ENCODE assay signal across 9 cellular contexts in the genomic region with DNA sequence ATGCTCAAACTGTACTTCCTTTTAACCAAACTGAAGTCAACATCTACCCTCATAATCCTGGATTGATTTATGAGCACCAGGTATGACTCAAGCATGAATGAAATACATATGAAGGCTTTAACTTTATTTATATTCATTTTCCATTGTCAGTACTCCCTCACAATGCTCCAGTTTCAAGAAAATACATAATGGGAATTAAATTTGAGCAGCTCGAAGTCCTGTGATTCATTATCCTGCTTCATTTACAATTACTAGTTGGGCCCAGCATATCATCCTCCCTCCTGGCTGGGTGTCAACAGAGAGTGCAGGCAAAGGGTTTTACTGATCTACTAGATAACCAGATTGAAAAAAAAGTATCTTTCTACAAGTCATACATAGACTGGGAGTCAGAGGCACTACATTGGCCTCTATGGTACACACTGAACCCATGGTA. TPM values are rescaled to one million over a fixed set of nuclear protein-coding genes. Genes with fewer than 3 reads are reported as not detected.
DNase-seq lines count a peak whose midpoint lies in the region; ATAC-seq and TF ChIP-seq lines count a peak whose summit lies in the region.
"Had no signal": no experiment of that assay in that cellular context is flagged by ENCODE, and none has a peak within 500 bp of the region (broad histone marks: within the 10 kb centered on the region; RNA-seq: fewer than 3 reads in every experiment).

No MANE protein-coding gene starts in this region.

- no peaks in the 10 kb centered on the region for H3K36me3 Mint-ChIP-seq in endodermal cell (ENCODE audit: low read depth)

- H3K27me3 Mint-ChIP-seq in endodermal cell (ENCODE audit: insufficient read depth) = peaks cover 46% of the 10 kb centered on the region

- H3K9me3 ChIP-seq in RWPE2 (ENCODE audit: severe bottlenecking) (no peaks in the 10 kb centered on the region), esophagus (ENCODE audit: control insufficient read depth in 2 of 2, insufficient read depth in 1 of 2, low read depth in 1 of 2, low read length in 1 of 2) (no peaks in the 10 kb centered on the region), endodermal cell (ENCODE audit: control insufficient read depth, low read length) (no peaks in the 10 kb centered on the region)

- DNase-seq in EH (ENCODE audit: low read depth) = peak; percentile 45
- no peak for DNase-seq in RWPE2 (ENCODE audit: low spot score)
- DNase-seq in retinal pigment epithelial cell (ENCODE audit: low read depth) = peak; percentile 15
- no peak for DNase-seq in endodermal cell
- DNase-seq in DMS79 treated with DMSO at 0.1 percent for 48 hours (lab: John Stamatoyannopoulos, UW) = no peak
- DNase-seq: NCI-H1694 treated with DMSO at 0.1 percent for 48 hours had no signal

- peak; percentile 47 for ATAC-seq in RWPE2 (ENCODE audit: low read depth)
- ATAC-seq in GM18867 (IDR thresholded peaks at IDR 0.05; ENCODE audit: unreplicated experiment) = no peak
- ATAC-seq in HG03135 (IDR thresholded peaks at IDR 0.05; ENCODE audit: unreplicated experiment) = no peak

- H3K27me3 ChIP-seq in RWPE2 (ENCODE audit: insufficient read depth, poor library complexity, severe bottlenecking) = no peaks in the 10 kb centered on the region
- H3K27me3 ChIP-seq in esophagus (ENCODE audit: control insufficient read depth in 1 of 2, insufficient read depth in 2 of 2, low read length in 2 of 2) = no peaks in the 10 kb centered on the region
- peaks cover 57% of the 10 kb centered on the region for H3K27me3 ChIP-seq in endodermal cell (ENCODE audit: control insufficient read depth, insufficient read depth, low read length, poor library complexity, severe bottlenecking)

- no peak overlapping the region for H3K27ac Mint-ChIP-seq in endodermal cell

- no peak overlapping the region for H3K4me3 Mint-ChIP-seq in endodermal cell

- no peaks in the 10 kb centered on the region for H3K4me1 ChIP-seq in RWPE2 (ENCODE audit: insufficient read depth, poor library complexity, severe bottlenecking)
- H3K4me1 ChIP-seq in esophagus (ENCODE audit: control insufficient read depth in 2 of 2, insufficient read depth in 2 of 2, low read length in 1 of 2) = no peaks in the 10 kb centered on the region
- no peaks in the 10 kb centered on the region for H3K4me1 ChIP-seq in endodermal cell (ENCODE audit: control insufficient read depth, insufficient read depth, low read length)

- H3K9me3 Mint-ChIP-seq in endodermal cell = no peaks in the 10 kb centered on the region

- no peak overlapping the region for H3K9ac ChIP-seq in endodermal cell (ENCODE audit: extremely low read depth, low read length, poor library complexity, severe bottlenecking)

- WGBS in esophagus, 2 donors = 17 to 27% methylated on average over 1 of the region's 1 CpG
- 89 to 100% methylated on average over 1 of the region's 1 CpG for WGBS in endodermal cell (ENCODE audit: insufficient coverage in 1 of 2, insufficient read length in 1 of 2), 2 experiments

- H3K4me1 Mint-ChIP-seq in endodermal cell = peaks cover 10% of the 10 kb centered on the region

- H3K27ac ChIP-seq in RWPE2 (ENCODE audit: poor library complexity, severe bottlenecking) (no peak overlapping the region), esophagus (ENCODE audit: low read depth in 2 of 2, low read length in 1 of 2) (peak overlapping the region; percentile 68 to 75), endodermal cell (ENCODE audit: low read depth, low read length) (no peak overlapping the region)

- peaks cover 60% of the 10 kb centered on the region for H3K36me3 ChIP-seq in RWPE2 (ENCODE audit: low read depth)
- H3K36me3 ChIP-seq in esophagus (ENCODE audit: control insufficient read depth in 2 of 2, insufficient read depth in 2 of 2, low read length in 1 of 2) = peaks cover 0 to 5% of the 10 kb centered on the region in 2 donors
- H3K36me3 ChIP-seq in endodermal cell (ENCODE audit: control insufficient read depth, insufficient read depth, low read length) = no peaks in the 10 kb centered on the region

- H3K4me3 ChIP-seq in RWPE2 (ENCODE audit: severe bottlenecking) = no peak overlapping the region
- no peak overlapping the region for H3K4me3 ChIP-seq in esophagus (ENCODE audit: low read depth in 1 of 2, low read length in 2 of 2)
- no peak overlapping the region for H3K4me3 ChIP-seq in retinal pigment epithelial cell (ENCODE audit: low read length)
- no peak overlapping the region for H3K4me3 ChIP-seq in endodermal cell (ENCODE audit: low read length)

- TF ChIP-seq CTCF in RWPE2 (IDR thresholded peaks at IDR 0.05; ENCODE audit: poor library complexity, severe bottlenecking) (no peak), retinal pigment epithelial cell (conservative IDR thresholded peaks at IDR 0.05; ENCODE audit: low read depth, low read length) (no peak), endodermal cell (conservative IDR thresholded peaks at IDR 0.05) (no peak)

RNA-seq across cellular contexts. Expression of a gene that starts 10.1 kb away (rescaled TPM):
- polyA plus RNA-seq in esophagus = 10 to 100 TPM; 25.2 to 29.2 TPM
- total RNA-seq in endodermal cell = 1 to 10 TPM; 3.7 to 4.9 TPM
- 6.9 TPM for polyA plus RNA-seq in endodermal cell (2013, experiment 1 of 2)
- polyA plus RNA-seq in endodermal cell (2013, experiment 2 of 2) = 4.2 TPM

Comparison
In these comparisons a context has a peak if more than half of its experiments do, and no peak if none do; other contexts are left out.
1. DNase-seq: peak in EH (single experiment) and retinal pigment epithelial cell (single experiment); none in RWPE2 (single experiment), endodermal cell (single experiment) and DMS79 treated with DMSO at 0.1 percent for 48 hours (single experiment).
2. H3K27ac ChIP-seq: peak in esophagus (2 of 2); none in RWPE2 (single experiment) and endodermal cell (single experiment).